17 cellular contexts compared by ENCODE assay signal in the genomic region with DNA sequence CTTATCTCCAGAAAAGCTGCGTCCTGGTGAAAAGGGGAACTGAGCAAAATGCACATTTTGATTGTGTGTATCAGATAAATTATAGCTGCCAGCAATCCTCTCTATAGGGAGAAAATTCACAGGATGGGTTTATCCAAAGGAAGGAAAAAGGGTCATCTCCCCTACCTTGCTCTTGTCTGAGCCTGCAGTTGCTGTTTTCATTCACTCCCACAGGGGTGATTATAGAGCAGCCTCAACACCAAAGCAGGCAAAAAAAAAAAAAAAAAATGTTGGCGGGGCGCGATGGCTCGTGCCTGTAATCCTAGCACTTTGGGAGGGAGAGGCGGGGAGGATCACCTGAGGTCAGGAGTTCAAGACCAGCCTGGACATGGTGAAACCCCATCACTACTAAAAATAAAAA.
"Had no signal": no experiment of that assay in that cellular context is flagged by ENCODE, and none has a peak within 500 bp of the region (broad histone marks: within the 10 kb centered on the region; RNA-seq: fewer than 3 reads in every experiment).

No MANE protein-coding gene starts in this region.

- H3K4me3 ChIP-seq: coronary artery, lung, spleen, tibial artery, upper lobe of left lung, uterus had no signal

- H3K4me1 ChIP-seq: spleen, tibial artery, upper lobe of left lung, uterus had no signal

- H3K36me3 ChIP-seq: spleen, tibial artery, upper lobe of left lung, uterus had no signal

- H3K27me3 ChIP-seq: spleen, tibial artery, upper lobe of left lung, uterus had no signal

- H3K27ac ChIP-seq: coronary artery, spleen, tibial artery, upper lobe of left lung, uterus had no signal

- DNase-seq: effector CD8-positive, alpha-beta T cell; glutamatergic neuron; kidney; left cardiac atrium; left ventricle myocardium superior; mesenchymal stem cell; naive thymus-derived CD4-positive, alpha-beta T cell; posterior cingulate gyrus; spleen; stimulated activated CD4-positive, alpha-beta T cell treated with anti-CD3 and anti-CD28 coated beads, Interleukin-15, amount 100 ng/mL, for 24 hours; stimulated activated CD4-positive, alpha-beta T cell treated with anti-CD3 and anti-CD28 coated beads, Interleukin-1b, Interleukin-23, amount 100 ng/mL, for 48 hours; stimulated activated CD4-positive, alpha-beta T cell treated with anti-CD3 and anti-CD28 coated beads, Interleukin-4, amount 100 ng/mL, for 24 hours; tibial artery; upper lobe of left lung; uterus had no signal
